In the genomic region with DNA sequence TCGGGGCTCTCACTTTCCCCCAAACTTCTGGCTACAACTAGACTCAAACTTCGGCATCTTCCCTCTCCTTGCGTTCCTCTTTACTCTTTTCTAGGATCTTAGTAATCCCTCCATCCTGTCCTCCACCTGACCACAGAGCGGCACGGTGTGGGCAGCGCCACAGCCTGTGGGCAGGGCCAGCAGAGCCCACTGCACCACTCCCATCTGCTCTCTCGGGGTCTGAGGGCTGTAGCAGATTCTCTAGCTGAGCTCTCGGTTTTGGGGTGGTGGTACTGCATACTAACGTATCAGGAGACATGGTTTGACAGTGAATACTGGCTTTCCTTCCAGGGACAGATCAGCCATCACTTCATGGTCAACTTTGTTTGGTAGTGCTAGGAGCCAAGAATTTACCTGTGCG, we compare ENCODE assay signal across 16 cellular contexts. TPM values are rescaled to one million over a fixed set of nuclear protein-coding genes. Genes with fewer than 3 reads are reported as not detected.
A peak's percentile ranks its signal among the peaks of the same experiment; 100 is the strongest.
DNase-seq lines count a peak whose midpoint lies in the region; ATAC-seq, FAIRE-seq and TF ChIP-seq lines count a peak whose summit lies in the region.
"Had no signal": no experiment of that assay in that cellular context is flagged by ENCODE, and none has a peak within 500 bp of the region (broad histone marks: within the 10 kb centered on the region; RNA-seq: fewer than 3 reads in every experiment).

No MANE protein-coding gene starts in this region.

- peaks cover 4% of the 10 kb centered on the region for H3K27me3 Mint-ChIP-seq in CD4-positive, alpha-beta T cell
- H3K27me3 Mint-ChIP-seq in activated CD8-positive, alpha-beta T cell treated with anti-CD3 and anti-CD28 coated beads for 36 hours, result no peaks in the 10 kb centered on the region

- H3K9me3 Mint-ChIP-seq in CD4-positive, alpha-beta T cell, result no peaks in the 10 kb centered on the region
- H3K9me3 Mint-ChIP-seq in activated CD8-positive, alpha-beta T cell treated with anti-CD3 and anti-CD28 coated beads for 36 hours, result no peaks in the 10 kb centered on the region

- no peak for TF ChIP-seq RAD21 in A549 (conservative IDR thresholded peaks at IDR 0.05 in 1 of 2, IDR thresholded peaks at IDR 0.05 in 1 of 2)

- no peaks in the 10 kb centered on the region for H3K9me3 ChIP-seq in A549
- no peaks in the 10 kb centered on the region for H3K9me3 ChIP-seq in CD4-positive, alpha-beta T cell (ENCODE audit: control insufficient read depth, low read length)

- no peak for FAIRE-seq in A549 (lab: Jason Lieb, UNC)

- H3K36me3 Mint-ChIP-seq in CD4-positive, alpha-beta T cell (ENCODE audit: low read depth), result peaks cover 76% of the 10 kb centered on the region
- H3K36me3 Mint-ChIP-seq in activated CD8-positive, alpha-beta T cell treated with anti-CD3 and anti-CD28 coated beads for 36 hours (ENCODE audit: low read depth), result peaks cover 61% of the 10 kb centered on the region

- intact Hi-C loops in CD4-positive, alpha-beta T cell (cut with DNase I, micrococcal nuclease), result no loop called here
- intact Hi-C loops in activated CD8-positive, alpha-beta T cell treated with anti-CD3 and anti-CD28 coated beads for 36 hours (cut with micrococcal nuclease), result no loop called here
- intact Hi-C loops in left colon (cut with DNase I, micrococcal nuclease) (no loop called here), sciatic nerve (cut with DNase I) (no loop called here)

- DNase-seq in A549 (ENCODE audit: low read depth in 1 of 2, low spot score in 1 of 2), result no peak
- DNase-seq in CD4-positive, alpha-beta T cell, result no peak
- no peak for DNase-seq in activated CD8-positive, alpha-beta T cell treated with anti-CD3 and anti-CD28 coated beads for 36 hours
- DNase-seq in left colon, result no peak
- DNase-seq in inferior parietal cortex (ENCODE audit: extremely low spot score), result no peak
- no peak for DNase-seq in substantia nigra (lab: John Stamatoyannopoulos, UW)
- DNase-seq in GM13976 (ENCODE audit: low spot score), result no peak
- no peak for DNase-seq in sciatic nerve (ENCODE audit: low spot score)
- DNase-seq: cortex of kidney, DMS79, erythroblast, NCI-H2029 treated with DMSO at 0.1 percent for 48 hours, NCI-H524, occipital lobe, SHP77 treated with DMSO at 0.1 percent for 48 hours, T-helper 9 cell had no signal

- 88% methylated on average over 10 of the region's 10 CpGs for WGBS in A549 (ENCODE audit: missing lambda C conversion rate)

- TF ChIP-seq CTCF in A549 (IDR thresholded peaks at IDR 0.05) (no peak), GM13976 (IDR thresholded peaks at IDR 0.05; ENCODE audit: borderline replicate concordance, control extremely low read depth, extremely low read depth, insufficient read depth, missing control alignments) (no peak)
- TF ChIP-seq CTCF in CD4-positive, alpha-beta T cell (IDR thresholded peaks at IDR 0.05), result no peak
- TF ChIP-seq CTCF in activated CD8-positive, alpha-beta T cell treated with anti-CD3 and anti-CD28 coated beads for 36 hours (IDR thresholded peaks at IDR 0.05), result no peak

- H3K27me3 ChIP-seq in CD4-positive, alpha-beta T cell (ENCODE audit: control insufficient read depth, insufficient read depth, low read length), result no peaks in the 10 kb centered on the region

- ATAC-seq in A549 (peak in 1 of 2 experiments; percentile 13; a peak in 3 of 6 replicates), left colon (peak; percentile 2), sciatic nerve (no peak)
- no peak for ATAC-seq in CD4-positive, alpha-beta T cell (ENCODE audit: poor library complexity)
- no peak for ATAC-seq in activated CD8-positive, alpha-beta T cell treated with anti-CD3 and anti-CD28 coated beads for 36 hours

- no peaks in the 10 kb centered on the region for H3K4me1 ChIP-seq in A549

- no peak overlapping the region for H3K4me3 ChIP-seq in A549

- H3K4me2 ChIP-seq in A549, result no peak overlapping the region

- CTCF ChIA-PET in A549 (lab: Yijun Ruan, JAX), result interaction anchor here (1.1 to 1.5 kb wide), 2 partner anchors 43 to 211 kb away, joined by 4 to 6 read pairs; no protein-coding TSS in a partner anchor
- CTCF ChIA-PET in CD4-positive, alpha-beta T cell (lab: Charles Lee), result interaction anchor here (1.3 kb wide), 1 partner anchor 70 kb away, joined by 3 read pairs; no protein-coding TSS in a partner anchor
- CTCF ChIA-PET in activated CD8-positive, alpha-beta T cell treated with anti-CD3 and anti-CD28 coated beads for 36 hours (lab: Charles Lee), result interaction anchor here (1.5 to 1.9 kb wide), 2 partner anchors 46 to 209 kb away, joined by 4 to 5 read pairs; no protein-coding TSS in a partner anchor

- H3K27ac Mint-ChIP-seq in CD4-positive, alpha-beta T cell, result peak overlapping the region; percentile 50
- H3K27ac Mint-ChIP-seq in activated CD8-positive, alpha-beta T cell treated with anti-CD3 and anti-CD28 coated beads for 36 hours, result peak overlapping the region; percentile 48

- H3K4me1 Mint-ChIP-seq in CD4-positive, alpha-beta T cell (ENCODE audit: low read depth), result no peaks in the 10 kb centered on the region
- H3K4me1 Mint-ChIP-seq in activated CD8-positive, alpha-beta T cell treated with anti-CD3 and anti-CD28 coated beads for 36 hours (ENCODE audit: low read depth), result peaks cover 3% of the 10 kb centered on the region

- H3K27ac ChIP-seq in A549, result no peak overlapping the region
- H3K27ac ChIP-seq in CD4-positive, alpha-beta T cell (ENCODE audit: low read depth, low read length), result no peak overlapping the region
- no peak overlapping the region for H3K27ac ChIP-seq in substantia nigra (ENCODE audit: low read depth, low read length, poor library complexity, severe bottlenecking)

- H3K4me3 Mint-ChIP-seq in CD4-positive, alpha-beta T cell, result no peak overlapping the region
- H3K4me3 Mint-ChIP-seq in activated CD8-positive, alpha-beta T cell treated with anti-CD3 and anti-CD28 coated beads for 36 hours, result no peak overlapping the region

- no peak for TF ChIP-seq POLR2A in A549 (IDR thresholded peaks at IDR 0.05; ENCODE audit: low read length)

- POLR2A ChIA-PET in A549 (lab: Yijun Ruan, JAX), result no interaction called here
- POLR2A ChIA-PET in CD4-positive, alpha-beta T cell (lab: Charles Lee), result no interaction called here
- POLR2A ChIA-PET in activated CD8-positive, alpha-beta T cell treated with anti-CD3 and anti-CD28 coated beads for 36 hours (lab: Charles Lee), result no interaction called here

- in situ Hi-C loops in GM13976 (cut with MboI; ENCODE audit: low sequenced_read_pairs, unreplicated experiment), result no loop called here

- no peak for TF ChIP-seq EP300 in A549 (IDR thresholded peaks at IDR 0.05)

TF ChIP-seq in A549, 52 proteins besides CTCF, POLR2A, EP300 and RAD21:
- TF ChIP-seq PHF8 (IDR thresholded peaks at IDR 0.05; ENCODE audit: borderline replicate concordance, low read depth) (no peak), POLR2AphosphoS2 (conservative IDR thresholded peaks at IDR 0.05; ENCODE audit: low read length) (0 out of 2 replicates have a peak, but pooled peaks have one; percentile 50)

RNA-seq across cellular contexts. Expression of a gene that starts 57.4 kb away (rescaled TPM):
- polyA plus RNA-seq in A549 (2011; rRNA removed) (207 and 254 TPM in 2 replicates), A549 (2017; fragmentation: RNase III; extraction: RNeasy Plus Mini Kit Qiagen cat#74134 plus additional on column Dnase treatment) (219 to 259 TPM (median 219 TPM) in 3 replicates)
- polyA plus RNA-seq in A549 (2012; cell fraction: cytosol; rRNA removed), result 181 and 208 TPM in 2 replicates
- polyA plus RNA-seq in A549 (2012; cell fraction: nucleus; rRNA removed), result 283 and 311 TPM in 2 replicates
- polyA minus RNA-seq in A549 (2011; rRNA and poly(A)+ RNA removed), result 183 and 197 TPM in 2 replicates
- total RNA-seq in CD4-positive, alpha-beta T cell, result 100 to 1,000 TPM; 434 to 449 TPM
- 100 to 1,000 TPM; 199 to 206 TPM for total RNA-seq in activated CD8-positive, alpha-beta T cell treated with anti-CD3 and anti-CD28 coated beads for 36 hours
- total RNA-seq in left colon (100 to 1,000 TPM; 368 to 492 TPM), sciatic nerve (113 TPM)
